ENCODE assay signal across 1 cellular context in the genomic region with DNA sequence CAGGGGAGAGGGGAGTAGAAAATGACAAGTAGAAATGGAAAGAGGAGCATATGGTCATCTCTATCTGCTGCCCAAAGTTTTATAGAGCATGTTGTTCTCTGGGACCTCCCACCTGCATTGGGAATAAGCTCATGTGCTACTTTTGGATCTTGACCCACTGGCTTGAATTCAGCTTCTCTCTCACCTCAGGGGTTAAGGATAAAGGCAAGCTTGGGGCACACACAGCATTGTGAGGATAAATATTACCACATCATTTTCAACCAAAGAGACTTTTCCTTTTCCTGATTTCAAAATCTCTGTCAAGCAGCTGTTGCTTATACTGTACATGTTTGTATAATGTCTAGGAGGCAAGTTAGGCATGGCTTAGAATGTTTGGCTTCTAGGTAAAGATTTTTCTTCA.
TF ChIP-seq lines count a peak whose summit lies in the region.

No MANE protein-coding gene starts in this region.

TF ChIP-seq in H1, 55 proteins besides CTCF, POLR2A, EP300 and RAD21 (continued from another document):
- no peak for TF ChIP-seq CHD7 (IDR thresholded peaks at IDR 0.05; ENCODE audit: insufficient replicate concordance, low read length)
- no peak for TF ChIP-seq MAFK (IDR thresholded peaks at IDR 0.05; ENCODE audit: low read depth, low read length)
- no peak for TF ChIP-seq TBP (IDR thresholded peaks at IDR 0.05; ENCODE audit: low read depth, low read length)
- no peak for TF ChIP-seq CTBP2 (IDR thresholded peaks at IDR 0.05; ENCODE audit: borderline replicate concordance, insufficient read depth, insufficient read length, low read length)
- no peak for TF ChIP-seq KDM1A (IDR thresholded peaks at IDR 0.05; ENCODE audit: borderline replicate concordance, low read length)
- TF ChIP-seq, protein P1, sequence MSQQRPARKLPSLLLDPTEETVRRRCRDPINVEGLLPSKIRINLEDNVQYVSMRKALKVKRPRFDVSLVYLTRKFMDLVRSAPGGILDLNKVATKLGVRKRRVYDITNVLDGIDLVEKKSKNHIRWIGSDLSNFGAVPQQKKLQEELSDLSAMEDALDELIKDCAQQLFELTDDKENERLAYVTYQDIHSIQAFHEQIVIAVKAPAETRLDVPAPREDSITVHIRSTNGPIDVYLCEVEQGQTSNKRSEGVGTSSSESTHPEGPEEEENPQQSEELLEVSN (IDR thresholded peaks at IDR 0.05) = no peak
- no peak for TF ChIP-seq ATF3 (IDR thresholded peaks at IDR 0.05; ENCODE audit: insufficient read depth, low read depth, low read length)
- TF ChIP-seq SP2 (IDR thresholded peaks at IDR 0.05; ENCODE audit: low read length) = no peak
- TF ChIP-seq POLR2AphosphoS5 (IDR thresholded peaks at IDR 0.05; ENCODE audit: low read depth, low read length) = no peak
- no peak for TF ChIP-seq JUN (IDR thresholded peaks at IDR 0.05; ENCODE audit: low read depth, low read length)
- TF ChIP-seq EGR1 (IDR thresholded peaks at IDR 0.05; ENCODE audit: borderline replicate concordance, low read depth, low read length) = no peak
- no peak for TF ChIP-seq SIRT6 (IDR thresholded peaks at IDR 0.05; ENCODE audit: low read length)
- TF ChIP-seq SP1 (IDR thresholded peaks at IDR 0.05; ENCODE audit: low read depth, low read length) = no peak
